In the genomic region with DNA sequence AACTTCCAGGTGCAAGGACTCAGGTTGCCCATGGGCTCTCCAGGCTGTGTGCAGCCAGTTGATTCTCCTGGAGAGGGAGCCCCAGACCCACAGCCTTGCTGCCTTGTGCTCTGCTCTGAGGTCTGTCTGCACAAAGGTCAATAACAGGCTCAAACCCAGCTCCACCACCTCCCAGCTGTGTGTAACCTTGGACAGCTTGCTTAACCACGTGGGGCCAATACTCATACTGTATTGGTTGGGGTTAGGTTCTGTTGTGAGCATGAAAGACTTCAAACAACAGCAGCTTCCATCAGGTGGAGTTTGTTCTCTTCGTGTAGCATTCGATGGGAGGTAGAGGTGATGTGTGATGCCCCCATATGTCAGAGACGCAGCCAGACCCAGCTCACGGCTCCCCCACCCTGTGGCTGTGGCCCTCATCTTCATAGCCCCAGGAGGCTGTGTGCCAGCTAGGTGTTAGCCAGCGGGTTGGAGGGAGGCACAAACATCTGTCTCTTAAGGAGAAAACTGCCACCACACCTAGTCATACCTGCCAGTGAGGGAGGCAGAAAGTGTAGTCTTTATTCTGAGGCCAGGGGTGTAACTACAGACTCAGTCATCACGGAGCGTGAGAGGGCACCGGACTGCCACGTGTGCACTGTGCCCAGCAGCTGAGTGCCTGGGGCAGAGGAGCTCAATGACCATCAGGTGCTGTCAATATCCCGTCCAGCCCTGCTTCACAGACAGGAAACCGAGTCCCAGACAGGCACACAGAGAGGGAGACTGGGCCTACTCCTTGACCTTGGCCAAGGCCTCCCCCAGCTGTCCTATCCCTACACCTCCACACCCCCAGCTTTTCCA, we compare ENCODE assay signal across 9 cellular contexts. TPM values are rescaled to one million over a fixed set of nuclear protein-coding genes. Genes with fewer than 3 reads are reported as not detected.
DNase-seq lines count a peak whose midpoint lies in the region; TF ChIP-seq lines count a peak whose summit lies in the region.
"Had no signal": no experiment of that assay in that cellular context is flagged by ENCODE, and none has a peak within 500 bp of the region (broad histone marks: within the 10 kb centered on the region; RNA-seq: fewer than 3 reads in every experiment).

No MANE protein-coding gene starts in this region.

- peak; percentile 94 for DNase-seq in DMS 273 (lab: John Stamatoyannopoulos, UW; ENCODE audit: unreplicated experiment)
- DNase-seq in UCSD-AML1 (lab: John Stamatoyannopoulos, UW; ENCODE audit: unreplicated experiment), result peak; percentile 19
- DNase-seq in kidney tubule cell (ENCODE audit: low spot score), result peak; percentile 29
- no peak for DNase-seq in G401 (ENCODE audit: low spot score)
- DNase-seq in NOMO-1 treated with DMSO at 0.1 percent for 48 hours (lab: John Stamatoyannopoulos, UW; ENCODE audit: unreplicated experiment), result no peak
- DNase-seq in thyroid gland, result no peak
- DNase-seq in LoVo (ENCODE audit: low spot score), result no peak

- H3K4me1 ChIP-seq in thyroid gland, result peaks cover 8 to 9% of the 10 kb centered on the region in 2 donors

- no peak for TF ChIP-seq EP300 in Ishikawa (IDR thresholded peaks at IDR 0.05; ENCODE audit: borderline replicate concordance)

- H3K4me3 ChIP-seq in thyroid gland (replicated peaks in 1 of 3), result no peak overlapping the region

- H3K27me3 ChIP-seq in thyroid gland, result no peaks in the 10 kb centered on the region
- H3K27me3 ChIP-seq: neutrophil had no signal

- H3K36me3 ChIP-seq in thyroid gland, result no peaks in the 10 kb centered on the region
- H3K36me3 ChIP-seq: neutrophil had no signal

- TF ChIP-seq RAD21 in Ishikawa (IDR thresholded peaks at IDR 0.05; ENCODE audit: low read depth), result peak; percentile 81

- no peak for TF ChIP-seq POLR2A in thyroid gland (IDR thresholded peaks at IDR 0.05)

- in situ Hi-C loops in G401 (cut with HindIII; ENCODE audit: low sequenced_read_pairs), result no loop called here

- no peak overlapping the region for H3K27ac ChIP-seq in thyroid gland
- H3K27ac ChIP-seq: neutrophil had no signal

- intact Hi-C loops in thyroid gland (cut with DNase I), result no loop called here

- TF ChIP-seq CTCF in thyroid gland (IDR thresholded peaks at IDR 0.05), result no peak

- WGBS in thyroid gland, 2 donors, result 82 to 88% methylated on average over 11 of the region's 12 CpGs

- no peaks in the 10 kb centered on the region for H3K9me3 ChIP-seq in thyroid gland
- H3K9me3 ChIP-seq: neutrophil had no signal

TF ChIP-seq in Ishikawa, 13 proteins besides CTCF, POLR2A, EP300 and RAD21:
- TF ChIP-seq CREB1 (IDR thresholded peaks at IDR 0.05; ENCODE audit: low read depth), result no peak
- no peak for TF ChIP-seq NFIC (IDR thresholded peaks at IDR 0.05)
- TF ChIP-seq, protein P1, sequence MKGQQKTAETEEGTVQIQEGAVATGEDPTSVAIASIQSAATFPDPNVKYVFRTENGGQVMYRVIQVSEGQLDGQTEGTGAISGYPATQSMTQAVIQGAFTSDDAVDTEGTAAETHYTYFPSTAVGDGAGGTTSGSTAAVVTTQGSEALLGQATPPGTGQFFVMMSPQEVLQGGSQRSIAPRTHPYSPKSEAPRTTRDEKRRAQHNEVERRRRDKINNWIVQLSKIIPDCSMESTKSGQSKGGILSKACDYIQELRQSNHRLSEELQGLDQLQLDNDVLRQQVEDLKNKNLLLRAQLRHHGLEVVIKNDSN (IDR thresholded peaks at IDR 0.05), result peak; percentile 59
- TF ChIP-seq ZBTB7A (IDR thresholded peaks at IDR 0.05; ENCODE audit: low read depth), result no peak
TF ChIP-seq in Ishikawa: peak in this region for 1.

RNA-seq across cellular contexts. Expression of a gene that starts 8.0 kb away (rescaled TPM):
- total RNA-seq in G401 (2014; rRNA removed; shearing (Covaris generic)), result 253 and 270 TPM in 2 replicates
- 10 to 100 TPM; 48.8 to 65.8 (median 55.1) TPM for total RNA-seq in thyroid gland

RNA-seq across cellular contexts. Expression of a gene that starts 9.7 kb away (rescaled TPM):
- 1.4 TPM in 1 of 2 replicates, not detected in the other for total RNA-seq in G401 (2014; rRNA removed; shearing (Covaris generic))
- not detected for total RNA-seq in thyroid gland

RNA-seq across cellular contexts. Expression of a gene that starts 27.2 kb away (rescaled TPM):
- 0.27 and 0.43 TPM in 2 replicates for total RNA-seq in G401 (2014; rRNA removed; shearing (Covaris generic))
- 100 to 1,000 TPM in 1 of 4 donors, 10 to 100 TPM in 3; 38.9 to 151 (median 57.6) TPM for total RNA-seq in thyroid gland

RNA-seq across cellular contexts. Expression of a gene that starts 49.1 kb away (rescaled TPM):
- 5.2 and 9.4 TPM in 2 replicates for total RNA-seq in G401 (2014; rRNA removed; shearing (Covaris generic))
- 10 to 100 TPM; 51.1 to 85.0 (median 58.2) TPM for total RNA-seq in thyroid gland

RNA-seq across cellular contexts. Expression of a gene that starts 57.8 kb away (rescaled TPM):
- not detected in 2 replicates for total RNA-seq in G401 (2014; rRNA removed; shearing (Covaris generic))
- total RNA-seq in thyroid gland, result under 1 TPM in 2 of 4 donors, not detected in 2; 0.22 to 0.73 TPM

Comparison
In these comparisons a context has a peak if more than half of its experiments do, and no peak if none do; other contexts are left out.
1. DNase-seq: peak in DMS 273 (single experiment), UCSD-AML1 (single experiment) and kidney tubule cell (single experiment); none in G401 (single experiment), NOMO-1 treated with DMSO at 0.1 percent for 48 hours (single experiment), thyroid gland (0 of 2) and LoVo (single experiment).
2. RNA of a gene that starts 27.2 kb away (total RNA-seq): 38.9 to 151 TPM in thyroid gland; 0.27 to 0.43 TPM in G401; every median in the first group is over 10 times any median in the second.